Comparison of ENCODE assay signal across 12 cellular contexts in the genomic region with DNA sequence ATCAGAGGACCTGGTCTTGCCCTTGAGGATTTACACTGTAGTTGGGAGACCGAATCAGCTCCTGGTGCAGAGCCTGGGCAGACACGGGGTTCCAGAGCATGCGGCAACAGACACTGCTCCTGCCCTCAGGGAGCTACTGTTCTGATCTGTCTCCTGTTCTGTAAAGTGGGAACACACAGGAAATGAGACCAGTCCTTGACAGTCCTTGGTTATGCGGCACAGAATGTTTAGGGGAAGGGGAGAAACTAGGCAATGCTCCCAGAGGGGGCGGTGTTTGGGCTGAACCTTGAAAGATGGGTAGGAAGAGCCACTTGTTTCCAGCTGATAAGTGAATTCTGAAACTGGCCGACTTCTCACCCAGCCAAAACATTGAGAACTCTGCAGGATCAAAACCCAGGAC.
"Had no signal": no experiment of that assay in that cellular context is flagged by ENCODE, and none has a peak within 500 bp of the region (broad histone marks: within the 10 kb centered on the region; RNA-seq: fewer than 3 reads in every experiment).

No MANE protein-coding gene starts in this region.

- H3K36me3 ChIP-seq: adrenal gland, neural progenitor cell, pancreas, SJSA1, tibial nerve had no signal

- H3K27ac ChIP-seq: neural progenitor cell, pancreas, SJSA1 had no signal

- DNase-seq: activated CD4-positive, alpha-beta T cell treated with anti-CD3 and anti-CD28 coated beads for 1 hour; activated CD4-positive, alpha-beta T cell treated with anti-CD3 and anti-CD28 coated beads, Interleukin-2, amount 50 U/mL, for 48 hours; activated naive CD4-positive, alpha-beta T cell treated with anti-CD3 and anti-CD28 coated beads for 36 hours; dermis blood vessel endothelial cell; glutamatergic neuron; left colon; stimulated activated CD4-positive, alpha-beta T cell treated with anti-CD3 and anti-CD28 coated beads, Interleukin-4, amount 100 ng/mL, for 4 hours had no signal

- H3K4me3 ChIP-seq: adrenal gland, neural progenitor cell, pancreas, SJSA1, tibial nerve had no signal

- H3K27me3 ChIP-seq: adrenal gland, neural progenitor cell, pancreas, SJSA1, tibial nerve had no signal

- H3K4me2 ChIP-seq: neural progenitor cell had no signal

- H3K9ac ChIP-seq: neural progenitor cell had no signal

- ATAC-seq: left colon, pancreas had no signal

- H2AFZ ChIP-seq: neural progenitor cell had no signal

- H3K9me3 ChIP-seq: adrenal gland, pancreas, SJSA1, tibial nerve had no signal
